Comparison of ENCODE assay signal across 14 cellular contexts in the genomic region with DNA sequence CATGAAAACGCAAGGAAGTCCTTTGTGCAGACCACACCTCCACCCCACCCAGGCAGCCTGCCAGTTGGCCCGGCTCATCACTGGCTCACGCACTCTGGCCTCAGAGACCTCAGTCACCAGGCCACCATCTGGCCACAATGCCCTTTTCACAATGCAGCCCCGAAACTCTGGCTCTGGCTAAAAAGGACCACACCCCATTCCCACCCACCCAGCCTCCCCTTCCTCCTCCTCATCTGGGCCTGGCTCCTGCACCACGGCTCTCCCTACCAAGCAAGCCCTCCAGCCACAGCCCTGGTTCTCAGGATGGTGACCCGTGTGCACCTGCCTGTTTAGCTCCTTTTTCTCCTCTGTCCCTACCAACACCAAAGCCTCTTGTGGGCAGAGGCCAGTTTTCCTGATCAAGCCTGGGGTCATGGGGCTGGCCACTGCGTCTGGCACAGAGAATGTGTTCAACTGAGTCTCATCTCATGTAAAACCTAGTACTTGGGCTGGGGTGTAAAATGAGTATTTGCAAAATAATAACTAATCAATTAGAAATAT. TPM values are rescaled to one million over a fixed set of nuclear protein-coding genes. Genes with fewer than 3 reads are reported as not detected.
DNase-seq lines count a peak whose midpoint lies in the region; ATAC-seq and TF ChIP-seq lines count a peak whose summit lies in the region.
"Had no signal": no experiment of that assay in that cellular context is flagged by ENCODE, and none has a peak within 500 bp of the region (broad histone marks: within the 10 kb centered on the region; RNA-seq: fewer than 3 reads in every experiment).

No MANE protein-coding gene starts in this region.

- no peak overlapping the region for H3K27ac ChIP-seq in upper lobe of right lung
- H3K27ac ChIP-seq: BLaER1 treated with 17β-estradiol and CSF1 and Interleukin-3, amounts not matched to agents 10 nM and 100 nM; cardiac muscle cell; epithelial cell of prostate had no signal

- peak; percentile 2 for DNase-seq in activated naive CD4-positive, alpha-beta T cell treated with anti-CD3 and anti-CD28 coated beads for 36 hours
- DNase-seq in activated naive CD4-positive, alpha-beta T cell (lab: John Stamatoyannopoulos, UW) = no peak
- no peak for DNase-seq in left lobe of liver (ENCODE audit: low spot score)
- DNase-seq in upper lobe of right lung = peak; percentile 64
- DNase-seq in stimulated activated CD4-positive, alpha-beta T cell treated with anti-CD3 and anti-CD28 coated beads, Interleukin-4, amount 100 ng/mL, for 1 hour = no peak
- DNase-seq in NCI-H1694 treated with DMSO at 0.1 percent for 48 hours (lab: John Stamatoyannopoulos, UW) = no peak
- DNase-seq in NCI-H526 (lab: John Stamatoyannopoulos, UW) = no peak
- DNase-seq: stimulated activated CD4-positive, alpha-beta T cell treated with anti-CD3 and anti-CD28 coated beads, Interleukin-12 subunit alpha, Interleukin-12 subunit beta, amount 100 ng/mL, for 4 hours had no signal

- H3K27me3 Mint-ChIP-seq in activated naive CD4-positive, alpha-beta T cell treated with anti-CD3 and anti-CD28 coated beads for 36 hours (ENCODE audit: low read depth) = no peaks in the 10 kb centered on the region
- H3K27me3 Mint-ChIP-seq in brain = peaks cover 3% of the 10 kb centered on the region
- H3K27me3 Mint-ChIP-seq: naive thymus-derived CD8-positive, alpha-beta T cell had no signal

- intact Hi-C loops in activated naive CD4-positive, alpha-beta T cell treated with anti-CD3 and anti-CD28 coated beads for 36 hours (cut with micrococcal nuclease) = no loop called here
- intact Hi-C loops in upper lobe of right lung (cut with DNase I) = no loop called here

- peaks cover 34% of the 10 kb centered on the region for H3K4me1 Mint-ChIP-seq in activated naive CD4-positive, alpha-beta T cell treated with anti-CD3 and anti-CD28 coated beads for 36 hours (ENCODE audit: low read depth)
- H3K4me1 Mint-ChIP-seq in brain = peaks cover 55% of the 10 kb centered on the region

- H3K4me3 ChIP-seq in upper lobe of right lung = no peak overlapping the region
- H3K4me3 ChIP-seq: BLaER1 treated with 17β-estradiol and CSF1 and Interleukin-3, amounts not matched to agents 10 nM and 100 nM; cardiac muscle cell had no signal

- no peaks in the 10 kb centered on the region for H3K9me3 ChIP-seq in upper lobe of right lung

- CTCF ChIA-PET in activated naive CD4-positive, alpha-beta T cell treated with anti-CD3 and anti-CD28 coated beads for 36 hours (lab: Charles Lee) = interaction anchor here (1.2 kb wide), 1 partner anchor 126 kb away, joined by 3 read pairs; no protein-coding TSS in a partner anchor

- ATAC-seq in left lobe of liver = peak; percentile 63
- no peak for ATAC-seq in upper lobe of right lung
- ATAC-seq: naive thymus-derived CD8-positive, alpha-beta T cell; Panc1 had no signal

- H3K4me3 Mint-ChIP-seq in activated naive CD4-positive, alpha-beta T cell treated with anti-CD3 and anti-CD28 coated beads for 36 hours = no peak overlapping the region
- peak overlapping the region in 2 of 5 experiments; percentile 16 to 45 for H3K4me3 Mint-ChIP-seq in brain

- peaks cover 11% of the 10 kb centered on the region for H3K36me3 Mint-ChIP-seq in activated naive CD4-positive, alpha-beta T cell treated with anti-CD3 and anti-CD28 coated beads for 36 hours (ENCODE audit: low read depth)
- peaks cover 27% of the 10 kb centered on the region for H3K36me3 Mint-ChIP-seq in brain

- H3K9me3 Mint-ChIP-seq in activated naive CD4-positive, alpha-beta T cell treated with anti-CD3 and anti-CD28 coated beads for 36 hours = no peaks in the 10 kb centered on the region
- H3K9me3 Mint-ChIP-seq in brain = peaks cover 0 to 6% (median 0%) of the 10 kb centered on the region in 5 experiments
- H3K9me3 Mint-ChIP-seq: naive thymus-derived CD8-positive, alpha-beta T cell had no signal

- no peak overlapping the region for H3K27ac Mint-ChIP-seq in activated naive CD4-positive, alpha-beta T cell treated with anti-CD3 and anti-CD28 coated beads for 36 hours
- H3K27ac Mint-ChIP-seq in brain = peak overlapping the region in 4 of 5 experiments; percentile 48 to 86 (median 78)

- H3K4me1 ChIP-seq in upper lobe of right lung = peaks cover 13% of the 10 kb centered on the region

- no peaks in the 10 kb centered on the region for H3K27me3 ChIP-seq in upper lobe of right lung
- H3K27me3 ChIP-seq: BLaER1 treated with 17β-estradiol and CSF1 and Interleukin-3, amounts not matched to agents 10 nM and 100 nM; cardiac muscle cell had no signal

- TF ChIP-seq CTCF in brain (conservative IDR thresholded peaks at IDR 0.05) = no peak
- no peak for TF ChIP-seq CTCF in upper lobe of right lung (IDR thresholded peaks at IDR 0.05)

- no peaks in the 10 kb centered on the region for H3K36me3 ChIP-seq in upper lobe of right lung
- H3K36me3 ChIP-seq: cardiac muscle cell had no signal

RNA-seq across cellular contexts. Expression of a gene that starts 7.3 kb away (rescaled TPM):
- 10 to 100 TPM; 32.0 to 35.6 TPM for total RNA-seq in activated naive CD4-positive, alpha-beta T cell treated with anti-CD3 and anti-CD28 coated beads for 36 hours
- 8.5 TPM for polyA plus RNA-seq in brain (ENCODE audit: insufficient read depth, low read depth, low replicate concordance)
- 18.3 TPM for total RNA-seq in left lobe of liver
- total RNA-seq in upper lobe of right lung = 44.1 TPM

Comparison
In these comparisons a context has a peak if more than half of its experiments do, and no peak if none do; other contexts are left out.
1. DNase-seq: peak in activated naive CD4-positive, alpha-beta T cell treated with anti-CD3 and anti-CD28 coated beads for 36 hours (single experiment) and upper lobe of right lung (single experiment); none in activated naive CD4-positive, alpha-beta T cell (0 of 4), left lobe of liver (single experiment), stimulated activated CD4-positive, alpha-beta T cell treated with anti-CD3 and anti-CD28 coated beads, Interleukin-4, amount 100 ng/mL, for 1 hour (single experiment), NCI-H1694 treated with DMSO at 0.1 percent for 48 hours (single experiment) and NCI-H526 (0 of 2).